ENCODE assay signal across 1 cellular context in genomic region chr15:78779975-78780374, GRCh38. TPM values are rescaled to one million over a fixed set of nuclear protein-coding genes. Genes with fewer than 3 reads are reported as not detected.
"Had no signal": no experiment of that assay in that cellular context is flagged by ENCODE, and none has a peak within 500 bp of the region (broad histone marks: within the 10 kb centered on the region; RNA-seq: fewer than 3 reads in every experiment).

No MANE protein-coding gene starts in this region.

RNA-seq across cellular contexts. Expression of gene ADAMTS7, which starts 31.3 kb away (rescaled TPM):
- total RNA-seq: mononuclear cell had no signal
